ENCODE assay signal across 24 cellular contexts in genomic region chr1:234701737-234702341, GRCh38.
A peak's percentile ranks its signal among the peaks of the same experiment; 100 is the strongest.
DNase-seq lines count a peak whose midpoint lies in the region; ATAC-seq and TF ChIP-seq lines count a peak whose summit lies in the region.
"Had no signal": no experiment of that assay in that cellular context is flagged by ENCODE, and none has a peak within 500 bp of the region (broad histone marks: within the 10 kb centered on the region; RNA-seq: fewer than 3 reads in every experiment).

No MANE protein-coding gene starts in this region.

- H3K27ac ChIP-seq in breast epithelium (peak overlapping the region; percentile 23 to 70), heart right ventricle (peak overlapping the region; percentile 6 to 78 (median 59)), rectal smooth muscle tissue (ENCODE audit: low read depth, low read length) (peak overlapping the region; percentile 29), aorta (ENCODE audit: low read depth in 1 of 2, low read length in 2 of 2) (no peak overlapping the region)
- H3K27ac ChIP-seq: A549, adrenal gland had no signal

- CTCF ChIA-PET in MCF 10A (lab: Yijun Ruan, JAX), result interaction anchor here (0.5 to 1.2 kb wide), 4 partner anchors 9 to 1859 kb away, joined by 3 to 6 read pairs (median 4); no protein-coding TSS in a partner anchor

- H3K9me3 ChIP-seq in breast epithelium (no peaks in the 10 kb centered on the region), heart right ventricle (no peaks in the 10 kb centered on the region), aorta (ENCODE audit: control insufficient read depth, low read length) (no peaks in the 10 kb centered on the region)
- H3K9me3 ChIP-seq: A549, adrenal gland, Peyer's patch, stomach had no signal

- H3K27me3 ChIP-seq in breast epithelium (no peaks in the 10 kb centered on the region), heart right ventricle (no peaks in the 10 kb centered on the region), rectal smooth muscle tissue (ENCODE audit: control insufficient read depth, insufficient read depth, low read length) (no peaks in the 10 kb centered on the region), aorta (ENCODE audit: control insufficient read depth in 1 of 2, insufficient read depth in 2 of 2, low read length in 1 of 2) (no peaks in the 10 kb centered on the region)
- H3K27me3 ChIP-seq: adrenal gland, Peyer's patch, stomach had no signal

- BruUV-seq in MCF 10A (replicated peaks; lab: Mats Ljungman, UMichigan), result no TSS peak

- no peaks in the 10 kb centered on the region for H3K27me3 Mint-ChIP-seq in MCF 10A (ENCODE audit: insufficient read depth, unreplicated experiment)
- H3K27me3 Mint-ChIP-seq in stimulated activated naive CD8-positive, alpha-beta T cell treated with anti-CD3 and anti-CD28 coated beads, Interleukin-15, amount 100 ng/mL, for 72 hours, result no peaks in the 10 kb centered on the region
- H3K27me3 Mint-ChIP-seq: activated CD4-positive, alpha-beta T cell treated with anti-CD3 and anti-CD28 coated beads for 36 hours; activated T-cell treated with anti-CD3 and anti-CD28 coated beads, Interleukin-2, amount 50 U/mL, for 24 hours; CD8-positive, alpha-beta memory T cell had no signal

- no peaks in the 10 kb centered on the region for H3K36me3 Mint-ChIP-seq in MCF 10A (ENCODE audit: insufficient read depth, unreplicated experiment)
- H3K36me3 Mint-ChIP-seq: memory B cell, naive B cell had no signal

- peaks cover 0 to 11% of the 10 kb centered on the region in 2 donors for H3K4me1 ChIP-seq in breast epithelium
- peaks cover 0 to 40% (median 15%) of the 10 kb centered on the region in 9 donors for H3K4me1 ChIP-seq in heart right ventricle
- H3K4me1 ChIP-seq in rectal smooth muscle tissue (ENCODE audit: control insufficient read depth, insufficient read depth, low read length), result peaks cover 18% of the 10 kb centered on the region
- peaks cover 0 to 5% of the 10 kb centered on the region in 2 donors for H3K4me1 ChIP-seq in aorta (ENCODE audit: control insufficient read depth in 1 of 2, insufficient read depth in 2 of 2, low read length in 2 of 2)
- H3K4me1 ChIP-seq: Peyer's patch had no signal

- TF ChIP-seq CTCF in breast epithelium (IDR thresholded peaks at IDR 0.05) (no peak), MCF 10A (IDR thresholded peaks at IDR 0.05; ENCODE audit: unreplicated experiment) (no peak), heart right ventricle (IDR thresholded peaks at IDR 0.05) (no peak)

- H3K4me1 Mint-ChIP-seq in MCF 10A (ENCODE audit: insufficient read depth, unreplicated experiment), result no peaks in the 10 kb centered on the region
- H3K4me1 Mint-ChIP-seq in stimulated activated naive CD8-positive, alpha-beta T cell treated with anti-CD3 and anti-CD28 coated beads, Interleukin-15, amount 100 ng/mL, for 72 hours, result peaks cover 18% of the 10 kb centered on the region
- H3K4me1 Mint-ChIP-seq: naive B cell had no signal

- ATAC-seq in heart right ventricle (peak; percentile 64 to 82 (median 72)), aorta (ENCODE audit: low FRiP score) (peak; percentile 67)
- no peak for ATAC-seq in stimulated activated naive CD8-positive, alpha-beta T cell treated with anti-CD3 and anti-CD28 coated beads, Interleukin-15, amount 100 ng/mL, for 72 hours
- ATAC-seq: A549; activated CD4-positive, alpha-beta T cell treated with anti-CD3 and anti-CD28 coated beads for 36 hours had no signal

- H3K4me3 Mint-ChIP-seq in MCF 10A (ENCODE audit: unreplicated experiment), result no peak overlapping the region
- H3K4me3 Mint-ChIP-seq in stimulated activated naive CD8-positive, alpha-beta T cell treated with anti-CD3 and anti-CD28 coated beads, Interleukin-15, amount 100 ng/mL, for 72 hours, result no peak overlapping the region
- H3K4me3 Mint-ChIP-seq: activated CD4-positive, alpha-beta T cell treated with anti-CD3 and anti-CD28 coated beads for 36 hours; activated T-cell treated with anti-CD3 and anti-CD28 coated beads, Interleukin-2, amount 50 U/mL, for 24 hours; CD8-positive, alpha-beta memory T cell; memory B cell; naive B cell had no signal

- intact Hi-C loops in breast epithelium (cut with DNase I; ENCODE audit: low total_unique reads), result no loop called here
- intact Hi-C loops in MCF 10A (cut with micrococcal nuclease), result no loop called here
- intact Hi-C loops in heart right ventricle (cut with DNase I), result loop anchor here in 3 of 10 donors (2.0 to 10.0 kb wide), 3 partner anchors 17 to 207 kb away; no protein-coding TSS in a partner anchor
- intact Hi-C loops in aorta (cut with DNase I), result no loop called here

- H3K4me3 ChIP-seq in breast epithelium (no peak overlapping the region), heart right ventricle (no peak overlapping the region), rectal smooth muscle tissue (ENCODE audit: low read length) (no peak overlapping the region), aorta (ENCODE audit: low read length in 2 of 2) (no peak overlapping the region)
- H3K4me3 ChIP-seq: A549, adrenal gland, Peyer's patch, stomach had no signal

- H3K27ac Mint-ChIP-seq in MCF 10A (ENCODE audit: low read depth, unreplicated experiment), result no peak overlapping the region
- no peak overlapping the region for H3K27ac Mint-ChIP-seq in stimulated activated naive CD8-positive, alpha-beta T cell treated with anti-CD3 and anti-CD28 coated beads, Interleukin-15, amount 100 ng/mL, for 72 hours
- H3K27ac Mint-ChIP-seq: activated CD4-positive, alpha-beta T cell treated with anti-CD3 and anti-CD28 coated beads for 36 hours; activated T-cell treated with anti-CD3 and anti-CD28 coated beads, Interleukin-2, amount 50 U/mL, for 24 hours; memory B cell; naive B cell had no signal

- no peaks in the 10 kb centered on the region for H3K36me3 ChIP-seq in breast epithelium
- no peaks in the 10 kb centered on the region for H3K36me3 ChIP-seq in heart right ventricle
- H3K36me3 ChIP-seq in rectal smooth muscle tissue (ENCODE audit: control insufficient read depth, insufficient read depth, low read length), result no peaks in the 10 kb centered on the region
- no peaks in the 10 kb centered on the region for H3K36me3 ChIP-seq in aorta (ENCODE audit: control insufficient read depth in 1 of 2, insufficient read depth in 2 of 2, low read length in 1 of 2)
- H3K36me3 ChIP-seq: adrenal gland, Peyer's patch, stomach had no signal

- no peak overlapping the region for H3K9ac ChIP-seq in rectal smooth muscle tissue (ENCODE audit: low read length)

- TF ChIP-seq POLR2A in breast epithelium (IDR thresholded peaks at IDR 0.05), result no peak

- 76 to 84% methylated on average over 6 of the region's 6 CpGs for WGBS in heart right ventricle, 2 donors
- WGBS in aorta, 2 donors, result 83 to 84% methylated on average over 6 of the region's 6 CpGs

- no peaks in the 10 kb centered on the region for H3K9me3 Mint-ChIP-seq in MCF 10A (ENCODE audit: unreplicated experiment)
- H3K9me3 Mint-ChIP-seq in stimulated activated naive CD8-positive, alpha-beta T cell treated with anti-CD3 and anti-CD28 coated beads, Interleukin-15, amount 100 ng/mL, for 72 hours, result peaks cover 6 to 10% of the 10 kb centered on the region in 2 donors
- H3K9me3 Mint-ChIP-seq: activated T-cell treated with anti-CD3 and anti-CD28 coated beads, Interleukin-2, amount 50 U/mL, for 24 hours; CD8-positive, alpha-beta memory T cell; memory B cell had no signal

- POLR2A ChIA-PET in MCF 10A (lab: Yijun Ruan, JAX), result interaction anchor here (0.7 to 4.6 kb wide), 9 partner anchors 8 to 378 kb away, joined by 3 to 23 read pairs (median 5); no protein-coding TSS in a partner anchor

- DNase-seq in breast epithelium (ENCODE audit: low spot score in 2 of 2) (no peak), MCF 10A (ENCODE audit: unreplicated experiment) (no peak), heart right ventricle (peak in 1 of 2 donors; percentile 57), aorta (peak in 1 of 2 donors; percentile 47), T-helper 1 cell (no peak), NCI-H2227 treated with DMSO at 0.1 percent for 48 hours (lab: John Stamatoyannopoulos, UW) (no peak)
- no peak for DNase-seq in stimulated activated naive CD8-positive, alpha-beta T cell treated with anti-CD3 and anti-CD28 coated beads, Interleukin-15, amount 100 ng/mL, for 72 hours
- DNase-seq: activated CD4-positive, alpha-beta T cell treated with anti-CD3 and anti-CD28 coated beads for 36 hours; activated naive CD4-positive, alpha-beta T cell; activated T-cell treated with anti-CD3 and anti-CD28 coated beads, Interleukin-2, amount 50 U/mL, for 24 hours; adrenal gland; CD8-positive, alpha-beta memory T cell; GF-D8; KG1; naive B cell; NCI-H146; NCI-H510A treated with DMSO at 0.1 percent for 48 hours; nucleus accumbens; Peyer's patch; stimulated activated CD4-positive, alpha-beta T cell treated with anti-CD3 and anti-CD28 coated beads, Interleukin-15, amount 100 ng/mL, for 24 hours; stomach had no signal

Comparison
In these comparisons a context has a peak if more than half of its experiments do, and no peak if none do; other contexts are left out.
1. H3K27ac ChIP-seq: peak in breast epithelium (2 of 2), heart right ventricle (10 of 10) and rectal smooth muscle tissue (single experiment); none in aorta (0 of 2).